ENCODE assay signal across 9 cellular contexts in genomic region chr16:77035361-77035760, GRCh38.
"Had no signal": no experiment of that assay in that cellular context is flagged by ENCODE, and none has a peak within 500 bp of the region (broad histone marks: within the 10 kb centered on the region; RNA-seq: fewer than 3 reads in every experiment).

No MANE protein-coding gene starts in this region.

- H3K9ac ChIP-seq: GM23248, KMS-11 had no signal

- H2AFZ ChIP-seq: GM23248 had no signal

- H3K27ac ChIP-seq: GM23248, KMS-11 had no signal

- DNase-seq: GM23248, GOT3, H7, IMR-90, KBM-7 had no signal

- FAIRE-seq: HTR-8/SVneo had no signal

- H3K4me2 ChIP-seq: KMS-11 had no signal

- H3K4me3 ChIP-seq: GM23248, HAP-1 had no signal

- ATAC-seq: HCT116 had no signal

- H3K9me3 ChIP-seq: HAP-1 had no signal

- H3K36me3 ChIP-seq: HAP-1 had no signal
